1 cellular context compared by ENCODE assay signal in genomic region chr11:106384429-106384828, GRCh38.
TF ChIP-seq lines count a peak whose summit lies in the region.

No MANE protein-coding gene starts in this region.

TF ChIP-seq in IMR-90, 13 proteins besides CTCF, POLR2A, EP300 and RAD21 (continued from another document):
- TF ChIP-seq USF2 (IDR thresholded peaks at IDR 0.05; ENCODE audit: low read depth, low read length) (no peak), ELK1 (IDR thresholded peaks at IDR 0.05; ENCODE audit: borderline replicate concordance, low read depth, low read length) (no peak), SMC3 (IDR thresholded peaks at IDR 0.05; ENCODE audit: low read depth, low read length) (no peak), FOS (IDR thresholded peaks at IDR 0.05; ENCODE audit: low read depth, low read length) (no peak), CHD1 (IDR thresholded peaks at IDR 0.05; ENCODE audit: low read depth, low read length) (no peak), MAFK (IDR thresholded peaks at IDR 0.05; ENCODE audit: low read depth, low read length) (no peak), CEBPB (IDR thresholded peaks at IDR 0.05; ENCODE audit: low read depth, low read length) (no peak)
